10 cellular contexts compared by ENCODE assay signal in the genomic region with DNA sequence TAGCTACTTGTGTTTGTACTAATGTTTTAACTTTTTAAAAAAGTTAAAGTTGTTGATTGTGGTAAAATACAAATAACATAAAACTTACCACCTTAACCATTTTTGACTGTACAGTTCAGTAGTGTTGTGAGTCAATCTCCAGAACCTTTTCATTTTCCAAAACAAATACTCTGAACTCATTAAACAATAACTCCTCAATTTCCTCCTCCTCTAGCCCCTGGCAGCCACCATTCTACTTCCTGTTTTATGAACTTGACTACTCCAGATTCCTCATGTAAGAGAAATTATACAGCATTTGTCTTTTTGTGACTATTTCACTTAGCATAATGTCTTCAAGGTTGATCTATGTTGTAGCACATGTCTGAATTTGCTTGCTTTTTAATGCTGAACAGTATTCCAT.
A peak's percentile ranks its signal among the peaks of the same experiment; 100 is the strongest.
DNase-seq lines count a peak whose midpoint lies in the region; ATAC-seq and TF ChIP-seq lines count a peak whose summit lies in the region.
"Had no signal": no experiment of that assay in that cellular context is flagged by ENCODE, and none has a peak within 500 bp of the region (broad histone marks: within the 10 kb centered on the region; RNA-seq: fewer than 3 reads in every experiment).

No MANE protein-coding gene starts in this region.

- peaks cover 56% of the 10 kb centered on the region for H3K4me1 Mint-ChIP-seq in activated T-cell treated with anti-CD3 and anti-CD28 coated beads, Interleukin-2, amount 50 U/mL, for 24 hours (ENCODE audit: low read depth)
- peaks cover 29% of the 10 kb centered on the region for H3K4me1 Mint-ChIP-seq in activated naive CD8-positive, alpha-beta T cell treated with anti-CD3 and anti-CD28 coated beads, Interleukin-2, amount 10 ng/mL, durations not matched to agents 7 days and 5 days
- H3K4me1 Mint-ChIP-seq: neural progenitor cell had no signal

- intact Hi-C loops in sigmoid colon (cut with DNase I) = loop anchor here (5.0 kb wide), 3 partner anchors 173 to 292 kb away; no protein-coding TSS in a partner anchor

- no peaks in the 10 kb centered on the region for H3K36me3 ChIP-seq in Loucy (ENCODE audit: insufficient read depth, low read length)
- no peaks in the 10 kb centered on the region for H3K36me3 ChIP-seq in sigmoid colon
- H3K36me3 ChIP-seq: neural progenitor cell had no signal

- H3K4me2 ChIP-seq in Loucy (ENCODE audit: low read depth, low read length, poor library complexity, severe bottlenecking) = no peak overlapping the region
- H3K4me2 ChIP-seq: neural progenitor cell had no signal

- TF ChIP-seq CTCF in Loucy (conservative IDR thresholded peaks at IDR 0.05; ENCODE audit: low read length) = no peak
- TF ChIP-seq CTCF in sigmoid colon (IDR thresholded peaks at IDR 0.05) = no peak
- TF ChIP-seq CTCF in omental fat pad (IDR thresholded peaks at IDR 0.05) = no peak

- peaks cover 13% of the 10 kb centered on the region for H3K36me3 Mint-ChIP-seq in activated T-cell treated with anti-CD3 and anti-CD28 coated beads, Interleukin-2, amount 50 U/mL, for 24 hours (ENCODE audit: low read depth)
- H3K36me3 Mint-ChIP-seq in activated naive CD8-positive, alpha-beta T cell treated with anti-CD3 and anti-CD28 coated beads, Interleukin-2, amount 10 ng/mL, durations not matched to agents 7 days and 5 days = peaks cover 27% of the 10 kb centered on the region
- H3K36me3 Mint-ChIP-seq: neural progenitor cell had no signal

- no peak for TF ChIP-seq POLR2A in sigmoid colon (IDR thresholded peaks at IDR 0.05)

- peak overlapping the region in 3 of 4 donors; percentile 75 to 89 (median 77) for H3K27ac ChIP-seq in sigmoid colon
- H3K27ac ChIP-seq: neural progenitor cell had no signal

- H4K20me1 ChIP-seq in Loucy (ENCODE audit: insufficient read depth, low read length, poor library complexity, severe bottlenecking) = no peaks in the 10 kb centered on the region

- peaks cover 9% of the 10 kb centered on the region for H3K4me1 ChIP-seq in Loucy (ENCODE audit: insufficient read depth, low read length, poor library complexity, severe bottlenecking)
- H3K4me1 ChIP-seq in sigmoid colon = peaks cover 0 to 35% (median 18%) of the 10 kb centered on the region in 4 donors
- H3K4me1 ChIP-seq: neural progenitor cell had no signal

- H3K9me2 ChIP-seq in Loucy (replicated peaks; ENCODE audit: low read depth, low read length) = no peaks in the 10 kb centered on the region

- H3K27me3 Mint-ChIP-seq in activated T-cell treated with anti-CD3 and anti-CD28 coated beads, Interleukin-2, amount 50 U/mL, for 24 hours = no peaks in the 10 kb centered on the region
- H3K27me3 Mint-ChIP-seq in activated naive CD8-positive, alpha-beta T cell treated with anti-CD3 and anti-CD28 coated beads, Interleukin-2, amount 10 ng/mL, durations not matched to agents 7 days and 5 days = no peaks in the 10 kb centered on the region

- H3K9me3 Mint-ChIP-seq in activated T-cell treated with anti-CD3 and anti-CD28 coated beads, Interleukin-2, amount 50 U/mL, for 24 hours = peaks cover 40% of the 10 kb centered on the region
- peaks cover 15% of the 10 kb centered on the region for H3K9me3 Mint-ChIP-seq in activated naive CD8-positive, alpha-beta T cell treated with anti-CD3 and anti-CD28 coated beads, Interleukin-2, amount 10 ng/mL, durations not matched to agents 7 days and 5 days

- H3K4me3 Mint-ChIP-seq in activated T-cell treated with anti-CD3 and anti-CD28 coated beads, Interleukin-2, amount 50 U/mL, for 24 hours = no peak overlapping the region
- no peak overlapping the region for H3K4me3 Mint-ChIP-seq in activated naive CD8-positive, alpha-beta T cell treated with anti-CD3 and anti-CD28 coated beads, Interleukin-2, amount 10 ng/mL, durations not matched to agents 7 days and 5 days
- H3K4me3 Mint-ChIP-seq: neural progenitor cell had no signal

- peak overlapping the region; percentile 59 for H3K27ac Mint-ChIP-seq in activated T-cell treated with anti-CD3 and anti-CD28 coated beads, Interleukin-2, amount 50 U/mL, for 24 hours
- peak overlapping the region; percentile 54 for H3K27ac Mint-ChIP-seq in activated naive CD8-positive, alpha-beta T cell treated with anti-CD3 and anti-CD28 coated beads, Interleukin-2, amount 10 ng/mL, durations not matched to agents 7 days and 5 days
- H3K27ac Mint-ChIP-seq: neural progenitor cell had no signal

- ATAC-seq in activated naive CD8-positive, alpha-beta T cell treated with anti-CD3 and anti-CD28 coated beads, Interleukin-2, amount 10 ng/mL, durations not matched to agents 7 days and 5 days (ENCODE audit: low read depth) = no peak
- ATAC-seq in omental fat pad (ENCODE audit: low FRiP score) (no peak), HG03175 (IDR thresholded peaks at IDR 0.05; ENCODE audit: unreplicated experiment) (no peak)

- H3K27me3 ChIP-seq in Loucy (ENCODE audit: insufficient read depth, low read length, poor library complexity, severe bottlenecking) (no peaks in the 10 kb centered on the region), sigmoid colon (no peaks in the 10 kb centered on the region)
- H3K27me3 ChIP-seq: neural progenitor cell had no signal

- peak overlapping the region; percentile 64 for H2AFZ ChIP-seq in Loucy (ENCODE audit: low read length)

- H3K9me3 ChIP-seq in Loucy (ENCODE audit: insufficient read depth, low read depth, low read length) (no peaks in the 10 kb centered on the region), sigmoid colon (no peaks in the 10 kb centered on the region)

- POLR2A ChIA-PET in activated naive CD8-positive, alpha-beta T cell treated with anti-CD3 and anti-CD28 coated beads, Interleukin-2, amount 10 ng/mL, durations not matched to agents 7 days and 5 days (lab: Charles Lee) = no interaction called here

- DNase-seq in activated T-cell treated with anti-CD3 and anti-CD28 coated beads, Interleukin-2, amount 50 U/mL, for 24 hours = no peak
- no peak for DNase-seq in activated T-cell treated with anti-CD3 and anti-CD28 coated beads, Interleukin-2, amount 50 U/mL, for 48 hours
- no peak for DNase-seq in activated naive CD8-positive, alpha-beta T cell treated with anti-CD3 and anti-CD28 coated beads, Interleukin-2, amount 10 ng/mL, durations not matched to agents 7 days and 5 days
- DNase-seq in sigmoid colon (no peak), omental fat pad (ENCODE audit: low spot score) (no peak)
- DNase-seq in effector CD4-positive, alpha-beta T cell = no peak
- DNase-seq: Karpas-422 had no signal

- no peak for TF ChIP-seq EP300 in sigmoid colon (IDR thresholded peaks at IDR 0.05)

- H3F3A ChIP-seq in Loucy (ENCODE audit: low read depth) = no peaks in the 10 kb centered on the region

- H3K79me2 ChIP-seq in Loucy (ENCODE audit: insufficient read depth, low read length) = no peaks in the 10 kb centered on the region

- H3K9ac ChIP-seq in Loucy (ENCODE audit: low read depth, low read length, poor library complexity, severe bottlenecking) = no peak overlapping the region
- H3K9ac ChIP-seq: neural progenitor cell had no signal

- H3K4me3 ChIP-seq in Loucy (ENCODE audit: low read length, poor library complexity, severe bottlenecking) = no peak overlapping the region
- no peak overlapping the region for H3K4me3 ChIP-seq in sigmoid colon
- H3K4me3 ChIP-seq: neural progenitor cell had no signal
